8 cellular contexts compared by ENCODE assay signal in genomic region chr6:33454009-33454946, GRCh38. TPM values are rescaled to one million over a fixed set of nuclear protein-coding genes. Genes with fewer than 3 reads are reported as not detected.
DNase-seq lines count a peak whose midpoint lies in the region; FAIRE-seq and TF ChIP-seq lines count a peak whose summit lies in the region.

Gene ZBTB9 (plus strand): TSS chr6:33454576. CDS start chr6:33455101, 525 bp downstream.

- WGBS in stomach, 5 donors, result 0 to 1% (median 0%) methylated on average over 13 to 65 of the region's 65 CpGs

- peaks cover 21% of the 10 kb centered on the region for H3K4me1 Mint-ChIP-seq in neural crest cell

- H3K79me2 ChIP-seq in MM.1S (ENCODE audit: low read length), result peaks cover 20% of the 10 kb centered on the region

- H3K27ac ChIP-seq in MM.1S (ENCODE audit: low read length) (peak within 1 kb of the TSS; percentile 37; the same call in 1 of the 2 replicates), stomach (peak within 1 kb of the TSS; percentile 73 to 87 (median 86))

- peaks cover 30% of the 10 kb centered on the region for H3K36me3 Mint-ChIP-seq in neural crest cell (ENCODE audit: low read depth)

- intact Hi-C loops in stomach (cut with DNase I; ENCODE audit: low total_unique reads), result no loop called here

- H3K27me3 ChIP-seq in MM.1S (replicated peaks; ENCODE audit: insufficient read depth, low read length) (no peaks in the 10 kb centered on the region), stomach (no peaks in the 10 kb centered on the region)

- H3K27me3 Mint-ChIP-seq in neural crest cell (ENCODE audit: low read depth), result peaks cover 5% of the 10 kb centered on the region

- peak within 1 kb of the TSS; percentile 96 for H3K4me3 Mint-ChIP-seq in neural crest cell

- no peaks in the 10 kb centered on the region for H3F3A ChIP-seq in MM.1S (ENCODE audit: insufficient read depth, low read length)

- H3K4me3 ChIP-seq in MM.1S (ENCODE audit: low read length) (peak within 1 kb of the TSS; percentile 79), foreskin fibroblast (ENCODE audit: low read depth in 1 of 2, low read length in 2 of 2) (peak within 1 kb of the TSS; percentile 77 to 92), stomach (peak within 1 kb of the TSS; percentile 76 to 86 (median 78))

- H3K9me3 ChIP-seq in MM.1S (replicated peaks; ENCODE audit: insufficient read depth, low read length) (no peaks in the 10 kb centered on the region), stomach (no peaks in the 10 kb centered on the region)

- peak within 1 kb of the TSS; percentile 97 for H3K4me2 ChIP-seq in MM.1S (ENCODE audit: low read depth, low read length)

- no peak for TF ChIP-seq CTCF in MM.1S (IDR thresholded peaks at IDR 0.05; ENCODE audit: low read length)
- TF ChIP-seq CTCF in foreskin fibroblast (IDR thresholded peaks at IDR 0.05; ENCODE audit: low read depth, low read length), result no peak
- TF ChIP-seq CTCF in neural crest cell (conservative IDR thresholded peaks at IDR 0.05), result no peak
- no peak for TF ChIP-seq CTCF in stomach (IDR thresholded peaks at IDR 0.05)

- H3K9me3 Mint-ChIP-seq in neural crest cell, result peaks cover 3% of the 10 kb centered on the region

- TF ChIP-seq EP300 in stomach (IDR thresholded peaks at IDR 0.05), result no peak

- peak within 1 kb of the TSS; percentile 76 for H3K9ac ChIP-seq in MM.1S (ENCODE audit: low read length)

- H4K20me1 ChIP-seq in MM.1S (ENCODE audit: insufficient read depth, low read length), result no peaks in the 10 kb centered on the region

- H3K27ac Mint-ChIP-seq in neural crest cell (ENCODE audit: unreplicated experiment), result peak within 1 kb of the TSS; percentile 95

- peak within 1 kb of the TSS; percentile 80 for H2AFZ ChIP-seq in MM.1S (ENCODE audit: low read length)

- no peaks in the 10 kb centered on the region for H3K36me3 ChIP-seq in MM.1S (replicated peaks; ENCODE audit: insufficient read depth, low read length)
- peaks cover 0 to 19% (median 17%) of the 10 kb centered on the region in 4 donors for H3K36me3 ChIP-seq in stomach

- TF ChIP-seq POLR2A in stomach (IDR thresholded peaks at IDR 0.05), result peak in 2 of 4 donors; percentile 45 to 64

- H3K9me2 ChIP-seq in MM.1S (replicated peaks; ENCODE audit: insufficient read depth, low read length), result no peaks in the 10 kb centered on the region

- FAIRE-seq in G401.6 (lab: Jason Lieb, UNC), result peak; percentile 97

- DNase-seq in HCEC 1CT (peak; percentile 95), MM.1S (peak; percentile 96), SHP77 treated with DMSO at 0.1 percent for 48 hours (lab: John Stamatoyannopoulos, UW) (peak; percentile 94), activated gamma-delta T cell (lab: John Stamatoyannopoulos, UW) (peak; percentile 87), foreskin fibroblast (peak; percentile 96 to 99), neural crest cell (ENCODE audit: low read depth, low spot score) (peak; percentile 88), stomach (peak; percentile 98)

- no peaks in the 10 kb centered on the region for H3K4me1 ChIP-seq in MM.1S (ENCODE audit: low read length)
- H3K4me1 ChIP-seq in stomach, result peaks cover 18 to 47% (median 29%) of the 10 kb centered on the region in 4 donors

RNA-seq across cellular contexts. Expression of gene ZBTB9, which starts in this region (rescaled TPM):
- 18.4 and 21.1 TPM in 2 replicates for total RNA-seq in neural crest cell
- total RNA-seq in stomach, result 1 to 10 TPM in 3 of 5 donors, under 1 TPM in 1, not detected in 1; 0.45 to 7.8 (median 3.1) TPM
- polyA plus RNA-seq in stomach, result 1 to 10 TPM; 2.4 to 4.2 (median 2.6) TPM

Comparison
In these comparisons a context has a peak if more than half of its experiments do, and no peak if none do; other contexts are left out.
1. Peak in every context shown above with its lines: DNase-seq, H3K4me3 ChIP-seq and H3K27ac ChIP-seq.